ENCODE assay signal across 15 cellular contexts in the genomic region with DNA sequence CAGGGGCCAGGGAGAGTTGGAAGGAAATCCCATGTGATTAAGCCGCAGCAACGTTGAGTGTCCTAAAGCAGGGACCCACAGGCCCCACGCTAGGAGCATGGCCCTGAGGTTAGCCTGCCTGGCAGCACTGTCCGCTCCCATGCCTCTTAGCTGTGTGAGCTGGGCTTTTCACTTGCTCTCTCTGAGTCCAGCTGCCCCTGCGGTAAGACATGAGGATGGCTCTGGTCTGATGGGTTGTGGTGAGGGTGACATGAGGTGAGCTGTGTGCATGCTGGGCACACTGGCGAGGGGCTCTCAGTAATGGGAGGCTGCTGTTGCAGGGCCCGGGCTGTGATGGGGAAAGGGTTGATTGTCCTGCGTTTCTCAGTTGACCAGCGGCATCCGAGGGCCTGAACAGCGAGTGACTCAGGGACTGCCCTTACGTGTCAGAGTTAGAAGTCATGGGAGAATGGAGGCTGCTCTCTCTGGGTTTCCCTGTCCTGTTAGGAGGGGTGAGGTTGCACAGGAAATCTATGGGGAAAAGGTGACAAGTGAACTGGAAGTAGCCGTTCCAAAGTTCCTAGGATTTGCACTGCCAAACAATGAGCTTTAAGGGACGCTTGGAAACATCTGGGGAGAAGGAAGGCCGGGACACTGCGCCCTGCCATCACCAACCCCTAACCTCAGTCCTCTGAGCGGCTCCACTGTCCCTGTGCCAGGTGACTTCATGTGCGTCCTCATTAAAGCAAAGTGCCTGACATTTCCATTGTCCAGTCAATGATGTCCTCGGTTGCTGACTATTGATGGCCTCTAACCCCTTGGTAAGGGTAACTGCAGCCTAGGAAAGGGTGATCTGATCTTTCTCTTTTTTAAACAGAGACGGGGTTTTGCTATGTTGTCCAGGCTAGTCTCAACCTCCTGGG.
"Had no signal": no experiment of that assay in that cellular context is flagged by ENCODE, and none has a peak within 500 bp of the region (broad histone marks: within the 10 kb centered on the region; RNA-seq: fewer than 3 reads in every experiment).

No MANE protein-coding gene starts in this region.

- FAIRE-seq: TTC549 had no signal

- H3K36me3 ChIP-seq: neutrophil, prostate gland, right lobe of liver, upper lobe of right lung had no signal

- DNase-seq: activated CD4-positive, alpha-beta T cell treated with anti-CD3 and anti-CD28 coated beads, Interleukin-2, amount 50 U/mL, for 4 hours; activated naive CD4-positive, alpha-beta T cell; activated T-cell treated with anti-CD3 and anti-CD28 coated beads, Interleukin-2, amount 50 U/mL, for 72 hours; amniotic stem cell; body of pancreas; effector memory CD8-positive, alpha-beta T cell; hippocampal formation; kidney glomerular epithelial cell; right lobe of liver; stimulated activated CD4-positive, alpha-beta T cell treated with anti-CD3 and anti-CD28 coated beads, Interleukin-2, amount 100 ng/mL, for 24 hours; stimulated activated naive CD4-positive, alpha-beta T cell; upper lobe of right lung had no signal

- H3K4me3 ChIP-seq: body of pancreas, prostate gland, right lobe of liver, upper lobe of right lung had no signal

- H3K9me3 ChIP-seq: body of pancreas, neutrophil, prostate gland, right lobe of liver, upper lobe of right lung had no signal

- H3K4me1 ChIP-seq: body of pancreas, prostate gland, right lobe of liver, upper lobe of right lung had no signal

- H3K27me3 ChIP-seq: body of pancreas, neutrophil, right lobe of liver, upper lobe of right lung had no signal

- ATAC-seq: body of pancreas; effector memory CD8-positive, alpha-beta T cell; upper lobe of right lung had no signal

- H3K27ac ChIP-seq: body of pancreas, neutrophil, prostate gland, right lobe of liver, upper lobe of right lung had no signal
